Comparison of ENCODE assay signal across 1 cellular context in the genomic region with DNA sequence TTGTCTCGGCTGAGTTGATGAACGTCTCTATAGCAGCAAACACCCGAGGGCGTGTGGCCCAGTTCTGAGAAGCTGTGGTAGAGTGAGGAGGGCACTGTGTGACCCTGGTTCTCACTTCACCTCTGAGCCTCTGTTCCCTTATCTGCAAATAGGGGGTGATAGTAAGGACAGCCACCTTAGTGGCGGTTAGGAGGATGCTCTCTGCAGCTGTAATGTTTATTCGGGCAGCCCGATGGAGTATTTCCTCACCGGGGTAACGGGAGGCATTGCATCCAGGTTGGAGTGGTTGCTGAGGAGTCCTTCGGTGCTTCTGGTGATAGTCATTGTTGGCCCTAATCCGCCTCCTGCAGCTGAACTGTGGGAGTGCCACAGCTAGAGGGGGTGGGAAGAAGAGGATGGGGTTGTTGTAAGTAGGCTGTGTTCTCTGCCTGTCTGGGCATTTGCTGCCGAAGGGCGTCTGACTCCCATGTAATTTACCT.
TF ChIP-seq lines count a peak whose summit lies in the region.

No MANE protein-coding gene starts in this region.

TF ChIP-seq in HEK293, 187 proteins besides CTCF, POLR2A, EP300 and RAD21 (continued from another document):
- TF ChIP-seq, protein P1, sequence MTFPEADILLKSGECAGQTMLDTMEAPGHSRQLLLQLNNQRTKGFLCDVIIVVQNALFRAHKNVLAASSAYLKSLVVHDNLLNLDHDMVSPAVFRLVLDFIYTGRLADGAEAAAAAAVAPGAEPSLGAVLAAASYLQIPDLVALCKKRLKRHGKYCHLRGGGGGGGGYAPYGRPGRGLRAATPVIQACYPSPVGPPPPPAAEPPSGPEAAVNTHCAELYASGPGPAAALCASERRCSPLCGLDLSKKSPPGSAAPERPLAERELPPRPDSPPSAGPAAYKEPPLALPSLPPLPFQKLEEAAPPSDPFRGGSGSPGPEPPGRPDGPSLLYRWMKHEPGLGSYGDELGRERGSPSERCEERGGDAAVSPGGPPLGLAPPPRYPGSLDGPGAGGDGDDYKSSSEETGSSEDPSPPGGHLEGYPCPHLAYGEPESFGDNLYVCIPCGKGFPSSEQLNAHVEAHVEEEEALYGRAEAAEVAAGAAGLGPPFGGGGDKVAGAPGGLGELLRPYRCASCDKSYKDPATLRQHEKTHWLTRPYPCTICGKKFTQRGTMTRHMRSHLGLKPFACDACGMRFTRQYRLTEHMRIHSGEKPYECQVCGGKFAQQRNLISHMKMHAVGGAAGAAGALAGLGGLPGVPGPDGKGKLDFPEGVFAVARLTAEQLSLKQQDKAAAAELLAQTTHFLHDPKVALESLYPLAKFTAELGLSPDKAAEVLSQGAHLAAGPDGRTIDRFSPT (tag by site-specific recombination; IDR thresholded peaks at IDR 0.05), result no peak
- TF ChIP-seq TRIM28 (IDR thresholded peaks at IDR 0.05; ENCODE audit: borderline replicate concordance, low read length), result no peak
- TF ChIP-seq KLF8 (tag by site-specific recombination; IDR thresholded peaks at IDR 0.05), result peak; percentile 48; the same call in 1 of the 2 replicates
- TF ChIP-seq ZNF416 (tag by site-specific recombination; IDR thresholded peaks at IDR 0.05), result no peak
- TF ChIP-seq ZBTB48 (tag by site-specific recombination; IDR thresholded peaks at IDR 0.05), result no peak
- TF ChIP-seq, protein P2, sequence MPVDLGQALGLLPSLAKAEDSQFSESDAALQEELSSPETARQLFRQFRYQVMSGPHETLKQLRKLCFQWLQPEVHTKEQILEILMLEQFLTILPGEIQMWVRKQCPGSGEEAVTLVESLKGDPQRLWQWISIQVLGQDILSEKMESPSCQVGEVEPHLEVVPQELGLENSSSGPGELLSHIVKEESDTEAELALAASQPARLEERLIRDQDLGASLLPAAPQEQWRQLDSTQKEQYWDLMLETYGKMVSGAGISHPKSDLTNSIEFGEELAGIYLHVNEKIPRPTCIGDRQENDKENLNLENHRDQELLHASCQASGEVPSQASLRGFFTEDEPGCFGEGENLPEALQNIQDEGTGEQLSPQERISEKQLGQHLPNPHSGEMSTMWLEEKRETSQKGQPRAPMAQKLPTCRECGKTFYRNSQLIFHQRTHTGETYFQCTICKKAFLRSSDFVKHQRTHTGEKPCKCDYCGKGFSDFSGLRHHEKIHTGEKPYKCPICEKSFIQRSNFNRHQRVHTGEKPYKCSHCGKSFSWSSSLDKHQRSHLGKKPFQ (tag by site-specific recombination; IDR thresholded peaks at IDR 0.05), result 0 out of 2 replicates have a peak, but pooled peaks have one; percentile 11
- 0 out of 2 replicates have a peak, but pooled peaks have one; percentile 25 for TF ChIP-seq ZNF76 (tag by site-specific recombination; IDR thresholded peaks at IDR 0.05; ENCODE audit: borderline replicate concordance, low read depth)
- TF ChIP-seq, protein P3, sequence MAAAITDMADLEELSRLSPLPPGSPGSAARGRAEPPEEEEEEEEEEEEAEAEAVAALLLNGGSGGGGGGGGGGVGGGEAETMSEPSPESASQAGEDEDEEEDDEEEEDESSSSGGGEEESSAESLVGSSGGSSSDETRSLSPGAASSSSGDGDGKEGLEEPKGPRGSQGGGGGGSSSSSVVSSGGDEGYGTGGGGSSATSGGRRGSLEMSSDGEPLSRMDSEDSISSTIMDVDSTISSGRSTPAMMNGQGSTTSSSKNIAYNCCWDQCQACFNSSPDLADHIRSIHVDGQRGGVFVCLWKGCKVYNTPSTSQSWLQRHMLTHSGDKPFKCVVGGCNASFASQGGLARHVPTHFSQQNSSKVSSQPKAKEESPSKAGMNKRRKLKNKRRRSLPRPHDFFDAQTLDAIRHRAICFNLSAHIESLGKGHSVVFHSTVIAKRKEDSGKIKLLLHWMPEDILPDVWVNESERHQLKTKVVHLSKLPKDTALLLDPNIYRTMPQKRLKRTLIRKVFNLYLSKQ (tag by site-specific recombination; IDR thresholded peaks at IDR 0.05; ENCODE audit: borderline replicate concordance), result no peak
- no peak for TF ChIP-seq GLI4 (tag by site-specific recombination; IDR thresholded peaks at IDR 0.05)
- TF ChIP-seq ZNF558 (tag by site-specific recombination; IDR thresholded peaks at IDR 0.05), result no peak
- TF ChIP-seq, protein P4, sequence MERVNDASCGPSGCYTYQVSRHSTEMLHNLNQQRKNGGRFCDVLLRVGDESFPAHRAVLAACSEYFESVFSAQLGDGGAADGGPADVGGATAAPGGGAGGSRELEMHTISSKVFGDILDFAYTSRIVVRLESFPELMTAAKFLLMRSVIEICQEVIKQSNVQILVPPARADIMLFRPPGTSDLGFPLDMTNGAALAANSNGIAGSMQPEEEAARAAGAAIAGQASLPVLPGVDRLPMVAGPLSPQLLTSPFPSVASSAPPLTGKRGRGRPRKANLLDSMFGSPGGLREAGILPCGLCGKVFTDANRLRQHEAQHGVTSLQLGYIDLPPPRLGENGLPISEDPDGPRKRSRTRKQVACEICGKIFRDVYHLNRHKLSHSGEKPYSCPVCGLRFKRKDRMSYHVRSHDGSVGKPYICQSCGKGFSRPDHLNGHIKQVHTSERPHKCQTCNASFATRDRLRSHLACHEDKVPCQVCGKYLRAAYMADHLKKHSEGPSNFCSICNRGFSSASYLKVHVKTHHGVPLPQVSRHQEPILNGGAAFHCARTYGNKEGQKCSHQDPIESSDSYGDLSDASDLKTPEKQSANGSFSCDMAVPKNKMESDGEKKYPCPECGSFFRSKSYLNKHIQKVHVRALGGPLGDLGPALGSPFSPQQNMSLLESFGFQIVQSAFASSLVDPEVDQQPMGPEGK (tag by site-specific recombination; IDR thresholded peaks at IDR 0.05), result peak; percentile 56
- TF ChIP-seq ZNF157 (tag by site-specific recombination; IDR thresholded peaks at IDR 0.05), result no peak
- TF ChIP-seq SP7 (tag by site-specific recombination; IDR thresholded peaks at IDR 0.05), result peak; percentile 62; the same call in 1 of the 2 replicates
- TF ChIP-seq ZNF549 (tag by site-specific recombination; IDR thresholded peaks at IDR 0.05), result no peak
- TF ChIP-seq ZBTB8A (tag by site-specific recombination; IDR thresholded peaks at IDR 0.05), result peak; percentile 54
- peak; percentile 32 for TF ChIP-seq SP2 (tag by site-specific recombination; IDR thresholded peaks at IDR 0.05)
- peak; percentile 90 for TF ChIP-seq ZNF600 (tag by site-specific recombination; IDR thresholded peaks at IDR 0.05)
TF ChIP-seq in HEK293: peak in this region for 19.
